In the genomic region with DNA sequence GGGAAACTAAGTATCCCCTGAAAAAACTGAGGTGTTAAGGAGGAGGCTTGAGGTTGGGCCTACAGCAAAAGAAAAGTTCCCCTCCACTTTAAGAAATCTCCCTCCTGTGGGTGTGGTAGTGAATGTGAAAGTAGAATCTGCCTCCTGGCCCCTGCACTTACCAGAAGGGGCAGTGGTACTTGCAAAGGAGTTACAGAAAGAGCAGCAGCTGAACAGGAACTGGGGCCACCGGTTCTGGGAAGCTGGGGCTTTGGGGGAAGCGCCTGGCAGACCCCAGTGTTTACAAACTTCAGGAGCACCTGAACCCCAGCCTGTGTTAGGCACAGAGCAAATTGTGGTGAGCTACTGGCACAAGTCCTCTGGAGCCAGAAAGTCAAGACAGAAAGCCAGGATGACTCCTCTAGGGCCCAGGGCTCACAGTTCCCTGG, we compare ENCODE assay signal across 8 cellular contexts.
DNase-seq lines count a peak whose midpoint lies in the region; ATAC-seq and TF ChIP-seq lines count a peak whose summit lies in the region.

No MANE protein-coding gene starts in this region.

- CTCF ChIA-PET in CD8-positive, alpha-beta memory T cell (lab: Charles Lee): interaction anchor here (0.8 to 1.8 kb wide), 8 partner anchors 15 to 265 kb away, joined by 3 to 6 read pairs (median 4); no protein-coding TSS in a partner anchor
- CTCF ChIA-PET in activated naive CD4-positive, alpha-beta T cell treated with anti-CD3 and anti-CD28 coated beads, Interleukin-2, amount 10 ng/mL, durations not matched to agents 7 days and 5 days (lab: Charles Lee): interaction anchor here (1.0 to 3.5 kb wide), 7 partner anchors 9 to 244 kb away, joined by 3 to 8 read pairs (median 5); no protein-coding TSS in a partner anchor

- H3K36me3 ChIP-seq in CD8-positive, alpha-beta memory T cell (ENCODE audit: insufficient read depth, low read length): no peaks in the 10 kb centered on the region

- no peaks in the 10 kb centered on the region for H3K27me3 ChIP-seq in CD8-positive, alpha-beta memory T cell (ENCODE audit: insufficient read depth, low read length, poor library complexity, severe bottlenecking)

- in situ Hi-C loops in KBM-7 (cut with MboI; ENCODE audit: low pct_unique_long_range_greater_than_20kb, low sequenced_read_pairs): no loop called here

- H3K9me3 ChIP-seq in CD8-positive, alpha-beta memory T cell (ENCODE audit: low read length): no peaks in the 10 kb centered on the region

- no peak overlapping the region for H3K4me3 ChIP-seq in CD8-positive, alpha-beta memory T cell (ENCODE audit: low read length)

- H3K27me3 Mint-ChIP-seq in CD8-positive, alpha-beta memory T cell: no peaks in the 10 kb centered on the region
- H3K27me3 Mint-ChIP-seq in activated naive CD4-positive, alpha-beta T cell treated with anti-CD3 and anti-CD28 coated beads, Interleukin-2, amount 10 ng/mL, durations not matched to agents 7 days and 5 days: peaks cover 6% of the 10 kb centered on the region
- peaks cover 3% of the 10 kb centered on the region for H3K27me3 Mint-ChIP-seq in nephron progenitor cell (ENCODE audit: low read depth, poor library complexity)

- H3K4me3 Mint-ChIP-seq in CD8-positive, alpha-beta memory T cell: peak overlapping the region in 6 of 7 donors; percentile 56 to 86 (median 69)
- peak overlapping the region; percentile 52 for H3K4me3 Mint-ChIP-seq in activated naive CD4-positive, alpha-beta T cell treated with anti-CD3 and anti-CD28 coated beads, Interleukin-2, amount 10 ng/mL, durations not matched to agents 7 days and 5 days
- no peak overlapping the region for H3K4me3 Mint-ChIP-seq in nephron progenitor cell

- peaks cover 50 to 58% (median 53%) of the 10 kb centered on the region in 3 donors for H3K4me1 Mint-ChIP-seq in CD8-positive, alpha-beta memory T cell
- peaks cover 50% of the 10 kb centered on the region for H3K4me1 Mint-ChIP-seq in activated naive CD4-positive, alpha-beta T cell treated with anti-CD3 and anti-CD28 coated beads, Interleukin-2, amount 10 ng/mL, durations not matched to agents 7 days and 5 days
- H3K4me1 Mint-ChIP-seq in nephron progenitor cell: peaks cover 19% of the 10 kb centered on the region

- no peak for TF ChIP-seq CTCF in GM20000 (IDR thresholded peaks at IDR 0.05; ENCODE audit: extremely low read depth, missing control alignments)
- no peak for TF ChIP-seq CTCF in nephron progenitor cell (IDR thresholded peaks at IDR 0.05)

- peaks cover 38% of the 10 kb centered on the region for H3K4me1 ChIP-seq in CD8-positive, alpha-beta memory T cell (ENCODE audit: insufficient read depth, low read length)

- H3K36me3 Mint-ChIP-seq in CD8-positive, alpha-beta memory T cell: no peaks in the 10 kb centered on the region
- H3K36me3 Mint-ChIP-seq in activated naive CD4-positive, alpha-beta T cell treated with anti-CD3 and anti-CD28 coated beads, Interleukin-2, amount 10 ng/mL, durations not matched to agents 7 days and 5 days: peaks cover 21% of the 10 kb centered on the region
- H3K36me3 Mint-ChIP-seq in nephron progenitor cell (ENCODE audit: low read depth): peaks cover 15% of the 10 kb centered on the region

- H3K27ac Mint-ChIP-seq in CD8-positive, alpha-beta memory T cell: peak overlapping the region; percentile 72 to 99 (median 86)
- peak overlapping the region; percentile 94 for H3K27ac Mint-ChIP-seq in activated naive CD4-positive, alpha-beta T cell treated with anti-CD3 and anti-CD28 coated beads, Interleukin-2, amount 10 ng/mL, durations not matched to agents 7 days and 5 days
- no peak overlapping the region for H3K27ac Mint-ChIP-seq in nephron progenitor cell

- peak; percentile 10 to 68 (median 32) for DNase-seq in CD8-positive, alpha-beta memory T cell
- DNase-seq in GM20000 (ENCODE audit: low spot score) (peak; percentile 76), nephron progenitor cell (no peak), kidney glomerular epithelial cell (lab: John Stamatoyannopoulos, UW) (no peak), KBM-7 (no peak)
- peak; percentile 70 for DNase-seq in activated naive CD4-positive, alpha-beta T cell treated with anti-CD3 and anti-CD28 coated beads, Interleukin-2, amount 10 ng/mL, durations not matched to agents 7 days and 5 days
- DNase-seq in stimulated activated CD4-positive, alpha-beta T cell treated with anti-CD3 and anti-CD28 coated beads, Interleukin-2, amount 100 ng/mL, for 24 hours: peak; percentile 22 to 28

- no peak overlapping the region for H3K27ac ChIP-seq in CD8-positive, alpha-beta memory T cell (ENCODE audit: low read depth, low read length)

- peak; percentile 77 for ATAC-seq in HG03565 (IDR thresholded peaks at IDR 0.05; ENCODE audit: unreplicated experiment)

- POLR2A ChIA-PET in CD8-positive, alpha-beta memory T cell (lab: Charles Lee): interaction anchor here (1.3 to 2.8 kb wide), 3 partner anchors 19 to 262 kb away, joined by 3 to 15 read pairs (median 7); partner anchors contain the start of gene JUN

- no peaks in the 10 kb centered on the region for H3K9me3 Mint-ChIP-seq in CD8-positive, alpha-beta memory T cell
- H3K9me3 Mint-ChIP-seq in activated naive CD4-positive, alpha-beta T cell treated with anti-CD3 and anti-CD28 coated beads, Interleukin-2, amount 10 ng/mL, durations not matched to agents 7 days and 5 days: peaks cover 9% of the 10 kb centered on the region
- H3K9me3 Mint-ChIP-seq in nephron progenitor cell: peaks cover 20% of the 10 kb centered on the region

Comparison
In these comparisons a context has a peak if more than half of its experiments do, and no peak if none do; other contexts are left out.
1. DNase-seq: peak in CD8-positive, alpha-beta memory T cell (5 of 5), GM20000 (single experiment), activated naive CD4-positive, alpha-beta T cell treated with anti-CD3 and anti-CD28 coated beads, Interleukin-2, amount 10 ng/mL, durations not matched to agents 7 days and 5 days (single experiment) and stimulated activated CD4-positive, alpha-beta T cell treated with anti-CD3 and anti-CD28 coated beads, Interleukin-2, amount 100 ng/mL, for 24 hours (2 of 2); none in nephron progenitor cell (single experiment), kidney glomerular epithelial cell (single experiment) and KBM-7 (single experiment).